Comparison of ENCODE assay signal across 8 cellular contexts in genomic region chr12:65278576-65279386, GRCh38. TPM values are rescaled to one million over a fixed set of nuclear protein-coding genes. Genes with fewer than 3 reads are reported as not detected.
DNase-seq lines count a peak whose midpoint lies in the region; ATAC-seq, FAIRE-seq and TF ChIP-seq lines count a peak whose summit lies in the region.

MSRB3 (plus strand) TSS chr12:65278683; CDS start chr12:65308580, 29,897 bp downstream.

- no peaks in the 10 kb centered on the region for H4K20me1 ChIP-seq in OCI-LY7 (ENCODE audit: insufficient read depth, low read length)

- H2AFZ ChIP-seq in OCI-LY7 (ENCODE audit: low read length) = no peak within 1 kb of the TSS

- in situ Hi-C loops in ACHN (cut with HindIII; ENCODE audit: low pct_ligation_motif_present, low pct_unique_long_range_greater_than_20kb, low sequenced_read_pairs) = no loop called here

- no peaks in the 10 kb centered on the region for H3K9me3 ChIP-seq in OCI-LY7 (ENCODE audit: low read length)

- H3K4me1 ChIP-seq in OCI-LY7 (ENCODE audit: insufficient read depth, low read length, poor library complexity, severe bottlenecking) = no peaks in the 10 kb centered on the region

- ATAC-seq in HG02981 (IDR thresholded peaks at IDR 0.05; ENCODE audit: unreplicated experiment) (peak; percentile 59), SK-N-SH treated with all-trans-retinoic acid at 6 μM for 48 hours (peak; percentile 92)

- no peak within 1 kb of the TSS for H3K4me3 ChIP-seq in OCI-LY7 (ENCODE audit: low read depth, low read length, poor library complexity, severe bottlenecking)

- no peaks in the 10 kb centered on the region for H3K36me3 ChIP-seq in OCI-LY7 (ENCODE audit: insufficient read depth, low read length)

- no peak for FAIRE-seq in GM12891 (lab: Jason Lieb, UNC)

- TF ChIP-seq POLR2A in GM12891 (IDR thresholded peaks at IDR 0.05; ENCODE audit: low read depth, low read length) = no peak

- POLR2A ChIA-PET in OCI-LY7 (lab: Charles Lee) = no interaction called here

- no peaks in the 10 kb centered on the region for H3K79me2 ChIP-seq in OCI-LY7 (ENCODE audit: insufficient read depth, low read depth, low read length)

- intact Hi-C loops in OCI-LY7 (cut with micrococcal nuclease; ENCODE audit: unreplicated experiment) = no loop called here

- H3K27ac ChIP-seq in layer of hippocampus (ENCODE audit: low read depth, low read length) (peak within 1 kb of the TSS; percentile 68), OCI-LY7 (ENCODE audit: low read depth, low read length, poor library complexity, severe bottlenecking) (no peak within 1 kb of the TSS)

- no peak within 1 kb of the TSS for H3K4me2 ChIP-seq in OCI-LY7 (ENCODE audit: low read length)

- no peak for TF ChIP-seq CTCF in OCI-LY7 (conservative IDR thresholded peaks at IDR 0.05; ENCODE audit: low read length)

- CTCF ChIA-PET in OCI-LY7 (lab: Charles Lee; ENCODE audit: unreplicated experiment) = no interaction called here

- no peaks in the 10 kb centered on the region for H3K27me3 ChIP-seq in layer of hippocampus (ENCODE audit: control insufficient read depth, insufficient read depth, low read length)

- DNase-seq in ACHN = peak; percentile 90
- DNase-seq in GM12891 (ENCODE audit: insufficient read length, low spot score) = peak; percentile 53
- peak; percentile 76 for DNase-seq in dedifferentiated amniotic fluid mesenchymal stem cell (ENCODE audit: extremely low spot score)
- peak; percentile 11 for DNase-seq in stimulated activated CD4-positive, alpha-beta T cell treated with anti-CD3 and anti-CD28 coated beads, Interleukin-4, amount 100 ng/mL, for 1 hour
- DNase-seq in OCI-LY7 (ENCODE audit: low spot score) = no peak

- BruUV-seq in OCI-LY7 (replicated peaks; lab: Mats Ljungman, UMichigan) = no TSS peak

- H3K9me2 ChIP-seq in OCI-LY7 (ENCODE audit: insufficient read depth, low read length) = no peaks in the 10 kb centered on the region

TF ChIP-seq in GM12891, 5 proteins besides CTCF, POLR2A, EP300 and RAD21:
- TF ChIP-seq POU2F2 (IDR thresholded peaks at IDR 0.05; ENCODE audit: low read depth, low read length) (no peak), SPI1 (IDR thresholded peaks at IDR 0.05; ENCODE audit: low read depth, low read length) (no peak), POLR2AphosphoS5 (IDR thresholded peaks at IDR 0.05; ENCODE audit: low read depth, low read length) (no peak), TAF1 (IDR thresholded peaks at IDR 0.05; ENCODE audit: low read depth, low read length) (no peak), PAX5 (IDR thresholded peaks at IDR 0.05; ENCODE audit: insufficient read depth, low read length, severe bottlenecking) (no peak)
TF ChIP-seq in GM12891: peak in this region for 0.

TF ChIP-seq in SK-N-SH treated with all-trans-retinoic acid at 6 μM for 48 hours, 23 proteins besides CTCF, POLR2A, EP300 and RAD21:
- no peak for TF ChIP-seq PPARA (CRISPR knock-in tag; IDR thresholded peaks at IDR 0.05; ENCODE audit: borderline replicate concordance)
- TF ChIP-seq, protein P1, sequence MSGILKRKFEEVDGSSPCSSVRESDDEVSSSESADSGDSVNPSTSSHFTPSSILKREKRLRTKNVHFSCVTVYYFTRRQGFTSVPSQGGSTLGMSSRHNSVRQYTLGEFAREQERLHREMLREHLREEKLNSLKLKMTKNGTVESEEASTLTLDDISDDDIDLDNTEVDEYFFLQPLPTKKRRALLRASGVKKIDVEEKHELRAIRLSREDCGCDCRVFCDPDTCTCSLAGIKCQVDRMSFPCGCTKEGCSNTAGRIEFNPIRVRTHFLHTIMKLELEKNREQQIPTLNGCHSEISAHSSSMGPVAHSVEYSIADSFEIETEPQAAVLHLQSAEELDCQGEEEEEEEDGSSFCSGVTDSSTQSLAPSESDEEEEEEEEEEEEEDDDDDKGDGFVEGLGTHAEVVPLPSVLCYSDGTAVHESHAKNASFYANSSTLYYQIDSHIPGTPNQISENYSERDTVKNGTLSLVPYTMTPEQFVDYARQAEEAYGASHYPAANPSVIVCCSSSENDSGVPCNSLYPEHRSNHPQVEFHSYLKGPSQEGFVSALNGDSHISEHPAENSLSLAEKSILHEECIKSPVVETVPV (CRISPR knock-in tag; IDR thresholded peaks at IDR 0.05) = no peak
- TF ChIP-seq BACH2 (CRISPR knock-in tag; IDR thresholded peaks at IDR 0.05; ENCODE audit: borderline replicate concordance) = no peak
- TF ChIP-seq RARB (CRISPR knock-in tag; IDR thresholded peaks at IDR 0.05) = no peak
- TF ChIP-seq PATZ1 (CRISPR knock-in tag; IDR thresholded peaks at IDR 0.05; ENCODE audit: borderline replicate concordance) = no peak
- no peak for TF ChIP-seq ZFP3 (CRISPR knock-in tag; IDR thresholded peaks at IDR 0.05)
- no peak for TF ChIP-seq TCF4 (CRISPR knock-in tag; IDR thresholded peaks at IDR 0.05; ENCODE audit: borderline replicate concordance)
- TF ChIP-seq, protein P2, sequence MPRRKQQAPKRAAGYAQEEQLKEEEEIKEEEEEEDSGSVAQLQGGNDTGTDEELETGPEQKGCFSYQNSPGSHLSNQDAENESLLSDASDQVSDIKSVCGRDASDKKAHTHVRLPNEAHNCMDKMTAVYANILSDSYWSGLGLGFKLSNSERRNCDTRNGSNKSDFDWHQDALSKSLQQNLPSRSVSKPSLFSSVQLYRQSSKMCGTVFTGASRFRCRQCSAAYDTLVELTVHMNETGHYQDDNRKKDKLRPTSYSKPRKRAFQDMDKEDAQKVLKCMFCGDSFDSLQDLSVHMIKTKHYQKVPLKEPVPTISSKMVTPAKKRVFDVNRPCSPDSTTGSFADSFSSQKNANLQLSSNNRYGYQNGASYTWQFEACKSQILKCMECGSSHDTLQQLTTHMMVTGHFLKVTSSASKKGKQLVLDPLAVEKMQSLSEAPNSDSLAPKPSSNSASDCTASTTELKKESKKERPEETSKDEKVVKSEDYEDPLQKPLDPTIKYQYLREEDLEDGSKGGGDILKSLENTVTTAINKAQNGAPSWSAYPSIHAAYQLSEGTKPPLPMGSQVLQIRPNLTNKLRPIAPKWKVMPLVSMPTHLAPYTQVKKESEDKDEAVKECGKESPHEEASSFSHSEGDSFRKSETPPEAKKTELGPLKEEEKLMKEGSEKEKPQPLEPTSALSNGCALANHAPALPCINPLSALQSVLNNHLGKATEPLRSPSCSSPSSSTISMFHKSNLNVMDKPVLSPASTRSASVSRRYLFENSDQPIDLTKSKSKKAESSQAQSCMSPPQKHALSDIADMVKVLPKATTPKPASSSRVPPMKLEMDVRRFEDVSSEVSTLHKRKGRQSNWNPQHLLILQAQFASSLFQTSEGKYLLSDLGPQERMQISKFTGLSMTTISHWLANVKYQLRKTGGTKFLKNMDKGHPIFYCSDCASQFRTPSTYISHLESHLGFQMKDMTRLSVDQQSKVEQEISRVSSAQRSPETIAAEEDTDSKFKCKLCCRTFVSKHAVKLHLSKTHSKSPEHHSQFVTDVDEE (CRISPR knock-in tag; IDR thresholded peaks at IDR 0.05) = no peak
- no peak for TF ChIP-seq SNAI2 (CRISPR knock-in tag; IDR thresholded peaks at IDR 0.05)
- TF ChIP-seq ISL1 (CRISPR knock-in tag; IDR thresholded peaks at IDR 0.05) = no peak
- TF ChIP-seq, protein P3, sequence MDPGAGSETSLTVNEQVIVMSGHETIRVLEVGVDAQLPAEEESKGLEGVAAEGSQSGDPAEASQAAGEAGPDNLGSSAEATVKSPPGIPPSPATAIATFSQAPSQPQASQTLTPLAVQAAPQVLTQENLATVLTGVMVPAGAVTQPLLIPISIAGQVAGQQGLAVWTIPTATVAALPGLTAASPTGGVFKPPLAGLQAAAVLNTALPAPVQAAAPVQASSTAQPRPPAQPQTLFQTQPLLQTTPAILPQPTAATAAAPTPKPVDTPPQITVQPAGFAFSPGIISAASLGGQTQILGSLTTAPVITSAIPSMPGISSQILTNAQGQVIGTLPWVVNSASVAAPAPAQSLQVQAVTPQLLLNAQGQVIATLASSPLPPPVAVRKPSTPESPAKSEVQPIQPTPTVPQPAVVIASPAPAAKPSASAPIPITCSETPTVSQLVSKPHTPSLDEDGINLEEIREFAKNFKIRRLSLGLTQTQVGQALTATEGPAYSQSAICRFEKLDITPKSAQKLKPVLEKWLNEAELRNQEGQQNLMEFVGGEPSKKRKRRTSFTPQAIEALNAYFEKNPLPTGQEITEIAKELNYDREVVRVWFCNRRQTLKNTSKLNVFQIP (CRISPR knock-in tag; IDR thresholded peaks at IDR 0.05; ENCODE audit: borderline replicate concordance, low read depth) = no peak
- no peak for TF ChIP-seq ZNF70 (CRISPR knock-in tag; IDR thresholded peaks at IDR 0.05)
- no peak for TF ChIP-seq CSDC2 (CRISPR knock-in tag; IDR thresholded peaks at IDR 0.05)
- TF ChIP-seq TOX (CRISPR knock-in tag; IDR thresholded peaks at IDR 0.05; ENCODE audit: borderline replicate concordance) = no peak
- no peak for TF ChIP-seq ZFP30 (CRISPR knock-in tag; IDR thresholded peaks at IDR 0.05)
- TF ChIP-seq ZNF8 (CRISPR knock-in tag; IDR thresholded peaks at IDR 0.05) = no peak
- no peak for TF ChIP-seq ZC3H10 (CRISPR knock-in tag; IDR thresholded peaks at IDR 0.05)
- no peak for TF ChIP-seq OSR1 (CRISPR knock-in tag; IDR thresholded peaks at IDR 0.05)
- no peak for TF ChIP-seq ZNF565 (CRISPR knock-in tag; conservative IDR thresholded peaks at IDR 0.05; ENCODE audit: low read depth)
- no peak for TF ChIP-seq ESRRG (CRISPR knock-in tag; IDR thresholded peaks at IDR 0.05)

RNA-seq across cellular contexts. Expression of gene MSRB3, which starts in this region (rescaled TPM):
- polyA plus RNA-seq in GM12891 (2012; ENCODE audit: low read depth, missing spikeins) = 0.09 TPM
- total RNA-seq in OCI-LY7 (2014; rRNA removed; shearing (Covaris generic)) = not detected in 2 replicates
- total RNA-seq in OCI-LY7 (2022) = not detected in 2 replicates
